Comparison of ENCODE assay signal across 12 cellular contexts in the genomic region with DNA sequence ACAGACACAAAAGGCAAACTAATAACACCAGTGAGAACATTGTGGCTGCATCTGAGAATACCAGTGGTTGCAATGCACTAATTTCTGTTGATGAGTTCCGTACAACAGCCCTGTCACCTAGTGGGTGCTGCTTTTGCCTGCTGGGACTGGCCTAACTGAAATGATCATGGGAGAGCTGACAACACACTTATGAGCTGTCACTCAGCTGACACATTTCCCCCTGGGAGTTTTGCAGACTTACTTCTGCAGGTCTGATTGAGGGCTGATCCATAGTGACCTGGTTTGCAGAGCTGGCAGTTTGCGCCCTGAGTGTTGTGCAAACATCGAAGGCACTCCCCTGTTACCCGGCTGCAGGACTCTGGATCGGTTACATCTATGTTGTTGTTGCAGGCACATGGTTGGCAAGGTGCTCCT.
A peak's percentile ranks its signal among the peaks of the same experiment; 100 is the strongest.
DNase-seq lines count a peak whose midpoint lies in the region; ATAC-seq, FAIRE-seq and TF ChIP-seq lines count a peak whose summit lies in the region.
"Had no signal": no experiment of that assay in that cellular context is flagged by ENCODE, and none has a peak within 500 bp of the region (broad histone marks: within the 10 kb centered on the region; RNA-seq: fewer than 3 reads in every experiment).

No MANE protein-coding gene starts in this region.

- no peak overlapping the region for H3K9ac ChIP-seq in H1 (replicated peaks in 1 of 4; ENCODE audit: extremely low read depth in 1 of 4, low read depth in 3 of 4, low read length in 3 of 4)

- no peak overlapping the region for H2BK12ac ChIP-seq in H1 (ENCODE audit: low read depth, low read length)

- H3K27ac ChIP-seq in H1 (ENCODE audit: low read depth, low read length): no peak overlapping the region
- H3K27ac ChIP-seq in aorta (ENCODE audit: low read depth in 1 of 2, low read length in 2 of 2): no peak overlapping the region
- H3K27ac ChIP-seq: SJSA1 had no signal

- H3K36me3 Mint-ChIP-seq in T-helper 17 cell (ENCODE audit: low read depth): peaks cover 2% of the 10 kb centered on the region
- H3K36me3 Mint-ChIP-seq: CD4-positive, alpha-beta memory T cell had no signal

- no peak overlapping the region for H2BK5ac ChIP-seq in H1 (ENCODE audit: low read depth, low read length)

- 0 out of 2 replicates have a peak overlapping the region, but pooled peaks have one; percentile 37 for H2AFZ ChIP-seq in H1 (ENCODE audit: low read length)

- no peaks in the 10 kb centered on the region for H3K23me2 ChIP-seq in H1 (ENCODE audit: low read depth, low read length)

- H3K4ac ChIP-seq in H1 (replicated peaks; ENCODE audit: insufficient read length, low read depth, low read length): no peak overlapping the region

- POLR2A ChIA-PET in H1 (lab: Charles Lee; ENCODE audit: partially characterized antibody): no interaction called here

- no peaks in the 10 kb centered on the region for H3K4me1 Mint-ChIP-seq in T-helper 17 cell
- H3K4me1 Mint-ChIP-seq: CD4-positive, alpha-beta memory T cell had no signal

- no peaks in the 10 kb centered on the region for H3K79me2 ChIP-seq in H1 (ENCODE audit: control insufficient read depth in 1 of 2, insufficient read depth in 2 of 2, low read length in 2 of 2)

- no peak overlapping the region for H2BK20ac ChIP-seq in H1 (ENCODE audit: low read length)

- no peaks in the 10 kb centered on the region for H4K20me1 ChIP-seq in H1 (replicated peaks in 1 of 2; ENCODE audit: control insufficient read depth in 1 of 2, insufficient read depth in 2 of 2, low read length in 2 of 2)

- CTCF ChIA-PET in H1 (lab: Charles Lee; ENCODE audit: partially characterized antibody): interaction anchor here (0.6 to 1.2 kb wide), 3 partner anchors 10 to 335 kb away, joined by 3 read pairs; no protein-coding TSS in a partner anchor

- H3K27ac Mint-ChIP-seq in T-helper 17 cell: no peak overlapping the region
- H3K27ac Mint-ChIP-seq: CD4-positive, alpha-beta memory T cell had no signal

- no peak overlapping the region for H3K14ac ChIP-seq in H1 (ENCODE audit: insufficient read length)

- no peak overlapping the region for H4K91ac ChIP-seq in H1 (replicated peaks; ENCODE audit: insufficient read length, low read length)

- H3K4me3 ChIP-seq in H1 (ENCODE audit: extremely low read depth in 1 of 4, insufficient read depth in 2 of 4, low read depth in 3 of 4, low read length in 4 of 4): no peak overlapping the region
- H3K4me3 ChIP-seq in aorta (ENCODE audit: low read length in 2 of 2): no peak overlapping the region
- H3K4me3 ChIP-seq: SJSA1 had no signal

- TF ChIP-seq CTCF in H1 (IDR thresholded peaks at IDR 0.05; ENCODE audit: control extremely low read depth in 1 of 3, insufficient read depth in 1 of 3, low read depth in 1 of 3, low read length in 3 of 3): no peak

- no peak overlapping the region for H3K4me3 Mint-ChIP-seq in T-helper 17 cell
- H3K4me3 Mint-ChIP-seq: CD4-positive, alpha-beta memory T cell had no signal

- no peak overlapping the region for H3K18ac ChIP-seq in H1 (ENCODE audit: extremely low read depth, low read length)

- H3K23ac ChIP-seq in H1 (ENCODE audit: insufficient read length): no peak overlapping the region

- no peak overlapping the region for H2BK120ac ChIP-seq in H1 (replicated peaks; ENCODE audit: low read depth, low read length)

- no peaks in the 10 kb centered on the region for H3K27me3 ChIP-seq in H1 (replicated peaks in 1 of 4; ENCODE audit: control insufficient read depth in 3 of 4, extremely low read depth in 1 of 4, insufficient read depth in 3 of 4, low read length in 3 of 4)
- H3K27me3 ChIP-seq in aorta (ENCODE audit: control insufficient read depth in 1 of 2, insufficient read depth in 2 of 2, low read length in 1 of 2): no peaks in the 10 kb centered on the region
- H3K27me3 ChIP-seq: SJSA1 had no signal

- H2BK15ac ChIP-seq in H1 (ENCODE audit: low read length): no peak overlapping the region

- TF ChIP-seq POLR2A in H1 (IDR thresholded peaks at IDR 0.05; ENCODE audit: control extremely low read depth in 1 of 2, low read depth in 2 of 2, low read length in 2 of 2): no peak

- no peak overlapping the region for H4K8ac ChIP-seq in H1 (ENCODE audit: extremely low read depth, insufficient read depth, low read length)

- TF ChIP-seq EP300 in H1 (IDR thresholded peaks at IDR 0.05; ENCODE audit: borderline replicate concordance in 1 of 2, low read depth in 2 of 2, low read length in 2 of 2): no peak

- H3K9me3 ChIP-seq in H1 (ENCODE audit: insufficient read depth in 2 of 2, low read depth in 1 of 2, low read length in 1 of 2) (no peaks in the 10 kb centered on the region), aorta (ENCODE audit: control insufficient read depth, low read length) (no peaks in the 10 kb centered on the region), T-helper 17 cell (ENCODE audit: control insufficient read depth, low read length, poor library complexity, severe bottlenecking) (no peaks in the 10 kb centered on the region)
- H3K9me3 ChIP-seq: SJSA1 had no signal

- no peak for FAIRE-seq in H1 (lab: Jason Lieb, UNC)

- H3K27me3 Mint-ChIP-seq in T-helper 17 cell: peaks cover 28% of the 10 kb centered on the region

- DNase-seq in ELR (ENCODE audit: low read depth) (peak; percentile 12), GM19240 (ENCODE audit: insufficient read length, low spot score) (peak; percentile 6), H1 (ENCODE audit: low read depth in 1 of 2, low spot score in 2 of 2) (no peak), aorta (no peak), T-helper 17 cell (no peak), medulla oblongata (ENCODE audit: extremely low spot score) (no peak)
- DNase-seq: activated CD8-positive, alpha-beta memory T cell treated with anti-CD3 and anti-CD28 coated beads for 24 hours; CD4-positive, alpha-beta memory T cell; kidney glomerular epithelial cell had no signal

- intact Hi-C loops in aorta (cut with DNase I): no loop called here

- H3K4me1 ChIP-seq in H1 (replicated peaks in 1 of 4; ENCODE audit: control insufficient read depth in 3 of 4, insufficient read depth in 4 of 4, low read length in 3 of 4): peaks cover 0 to 5% (median under 1%) of the 10 kb centered on the region in 4 experiments; a peak in 1 of 7 replicates
- H3K4me1 ChIP-seq in aorta (ENCODE audit: control insufficient read depth in 1 of 2, insufficient read depth in 2 of 2, low read length in 2 of 2): no peaks in the 10 kb centered on the region

- no peaks in the 10 kb centered on the region for H3K36me3 ChIP-seq in H1 (ENCODE audit: control insufficient read depth in 2 of 4, insufficient read depth in 4 of 4, low read length in 3 of 4)
- H3K36me3 ChIP-seq in aorta (ENCODE audit: control insufficient read depth in 1 of 2, insufficient read depth in 2 of 2, low read length in 1 of 2): no peaks in the 10 kb centered on the region
- H3K36me3 ChIP-seq: SJSA1 had no signal

- no peak overlapping the region for H3K56ac ChIP-seq in H1 (replicated peaks; ENCODE audit: insufficient read length, low read depth, low read length)

- H3K4me2 ChIP-seq in H1 (ENCODE audit: insufficient read depth in 1 of 2, low read depth in 2 of 2, low read length in 2 of 2): no peak overlapping the region

- 87% methylated on average over 5 of the region's 5 CpGs; no CpG with 5 or more reads in 1 of the 2 experiments for WGBS in H1 (ENCODE audit: extremely low coverage in 1 of 2, insufficient coverage in 1 of 2, insufficient read length in 1 of 2, insufficient replicate concordance in 2 of 2, low coverage in 1 of 2, low lambda C conversion rate in 2 of 2, missing lambda C conversion rate in 1 of 2), 2 experiments
- 83 to 87% methylated on average over 5 of the region's 5 CpGs for WGBS in aorta, 2 donors

- H4K5ac ChIP-seq in H1 (ENCODE audit: insufficient read length, low read depth, low read length): no peak overlapping the region

- no peak for TF ChIP-seq RAD21 in H1 (IDR thresholded peaks at IDR 0.05 in 1 of 2, conservative IDR thresholded peaks at IDR 0.05 in 1 of 2; ENCODE audit: low read depth in 2 of 2, low read length in 2 of 2)

- H2AK5ac ChIP-seq in H1 (ENCODE audit: low read depth, low read length): no peak overlapping the region

- ATAC-seq in HG03354 (IDR thresholded peaks at IDR 0.05; ENCODE audit: poor library complexity, severe bottlenecking, unreplicated experiment) (peak; percentile 70), HG03025 (IDR thresholded peaks at IDR 0.05; ENCODE audit: low FRiP score, unreplicated experiment) (no peak), aorta (ENCODE audit: low FRiP score) (no peak), T-helper 17 cell (no peak)

- no peaks in the 10 kb centered on the region for H3K79me1 ChIP-seq in H1 (ENCODE audit: low read depth, low read length)

TF ChIP-seq in H1, 55 proteins besides CTCF, POLR2A, EP300 and RAD21:
- no peak for TF ChIP-seq SIRT6 (IDR thresholded peaks at IDR 0.05; ENCODE audit: low read length)
- TF ChIP-seq KDM1A (IDR thresholded peaks at IDR 0.05; ENCODE audit: borderline replicate concordance, low read length): no peak
- no peak for TF ChIP-seq TAF1 (IDR thresholded peaks at IDR 0.05; ENCODE audit: low read depth, low read length)

Comparison
In these comparisons a context has a peak if more than half of its experiments do, and no peak if none do; other contexts are left out.
1. DNase-seq: peak in ELR (single experiment) and GM19240 (single experiment); none in H1 (0 of 2), aorta (0 of 2), T-helper 17 cell (0 of 3) and medulla oblongata (single experiment).